In genomic region chr2:240293865-240294461, GRCh38 we compare ENCODE assay signal across 1 cellular context.
TF ChIP-seq lines count a peak whose summit lies in the region.

No MANE protein-coding gene starts in this region.

TF ChIP-seq in IMR-90, 13 proteins besides CTCF, POLR2A, EP300 and RAD21 (continued from another document):
- no peak for TF ChIP-seq ELK1 (IDR thresholded peaks at IDR 0.05; ENCODE audit: borderline replicate concordance, low read depth, low read length)
- no peak for TF ChIP-seq BHLHE40 (IDR thresholded peaks at IDR 0.05; ENCODE audit: low read depth, low read length)
- no peak for TF ChIP-seq SMC3 (IDR thresholded peaks at IDR 0.05; ENCODE audit: low read depth, low read length)
- TF ChIP-seq RFX5 (IDR thresholded peaks at IDR 0.05; ENCODE audit: low read depth, low read length) = no peak
- TF ChIP-seq, protein P1, sequence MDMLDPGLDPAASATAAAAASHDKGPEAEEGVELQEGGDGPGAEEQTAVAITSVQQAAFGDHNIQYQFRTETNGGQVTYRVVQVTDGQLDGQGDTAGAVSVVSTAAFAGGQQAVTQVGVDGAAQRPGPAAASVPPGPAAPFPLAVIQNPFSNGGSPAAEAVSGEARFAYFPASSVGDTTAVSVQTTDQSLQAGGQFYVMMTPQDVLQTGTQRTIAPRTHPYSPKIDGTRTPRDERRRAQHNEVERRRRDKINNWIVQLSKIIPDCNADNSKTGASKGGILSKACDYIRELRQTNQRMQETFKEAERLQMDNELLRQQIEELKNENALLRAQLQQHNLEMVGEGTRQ (IDR thresholded peaks at IDR 0.05; ENCODE audit: low read depth, low read length) = no peak
- TF ChIP-seq CHD1 (IDR thresholded peaks at IDR 0.05; ENCODE audit: low read depth, low read length) = no peak
- no peak for TF ChIP-seq MAFK (IDR thresholded peaks at IDR 0.05; ENCODE audit: low read depth, low read length)
- TF ChIP-seq NFE2L2 (IDR thresholded peaks at IDR 0.05; ENCODE audit: low read depth, low read length) = no peak
